29 cellular contexts compared by ENCODE assay signal in the genomic region with DNA sequence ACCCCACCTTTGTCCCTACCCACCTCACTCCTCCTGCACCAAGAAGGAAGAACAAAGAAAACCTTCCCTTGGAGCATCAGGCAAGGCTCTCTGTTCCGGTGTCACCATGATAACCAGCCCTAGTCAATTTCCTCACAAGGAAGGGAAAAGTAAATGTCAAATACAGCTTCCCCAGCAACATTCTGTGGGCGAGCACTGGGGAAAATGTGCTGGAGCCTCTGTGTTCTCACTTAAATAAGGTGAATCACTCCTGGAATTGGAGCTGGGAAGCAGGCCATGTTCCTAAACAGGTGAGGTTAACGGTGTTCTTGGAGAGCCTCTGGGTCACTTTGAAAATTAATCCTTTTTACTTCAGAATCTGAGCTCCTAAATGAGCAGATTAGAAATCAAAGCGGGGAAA.
"Had no signal": no experiment of that assay in that cellular context is flagged by ENCODE, and none has a peak within 500 bp of the region (broad histone marks: within the 10 kb centered on the region; RNA-seq: fewer than 3 reads in every experiment).

No MANE protein-coding gene starts in this region.

- H3K27ac ChIP-seq: adrenal gland, ascending aorta, body of pancreas, brain microvascular endothelial cell, breast epithelium, cardiac muscle cell had no signal

- DNase-seq: activated effector memory CD4-positive, alpha-beta T cell treated with anti-CD3 and anti-CD28 coated beads, Interleukin-2, amount 50 U/mL, for 16 hours; activated effector memory CD4-positive, alpha-beta T cell treated with Interleukin-2 at 50 U/mL for 16 hours; activated gamma-delta T cell; activated gamma-delta T cell treated with Interleukin-2 at 50 U/mL for 16 hours; activated naive CD4-positive, alpha-beta T cell; activated naive CD4-positive, alpha-beta T cell treated with anti-CD3 and anti-CD28 coated beads for 36 hours; activated naive CD4-positive, alpha-beta T cell treated with anti-CD3 and anti-CD28 coated beads, Interleukin-2, amount 10 ng/mL, durations not matched to agents 7 days and 5 days; activated naive CD4-positive, alpha-beta T cell treated with anti-CD3 and anti-CD28 coated beads, Interleukin-2, amount 50 U/mL, for 16 hours; activated naive CD4-positive, alpha-beta T cell treated with Interleukin-2 at 50 U/mL for 16 hours; activated naive CD8-positive, alpha-beta T cell treated with anti-CD3 and anti-CD28 coated beads for 36 hours; activated naive CD8-positive, alpha-beta T cell treated with anti-CD3 and anti-CD28 coated beads, Interleukin-2, amount 10 ng/mL, durations not matched to agents 7 days and 5 days; activated naive CD8-positive, alpha-beta T cell treated with anti-CD3 and anti-CD28 coated beads, Interleukin-2, amount 50 U/mL, for 24 hours; activated T-cell treated with anti-CD3 and anti-CD28 coated beads, Interleukin-2, amount 50 U/mL, for 1 hour; activated T-cell treated with anti-CD3 and anti-CD28 coated beads, Interleukin-2, amount 50 U/mL, for 24 hours; activated T-cell treated with anti-CD3 and anti-CD28 coated beads, Interleukin-2, amount 50 U/mL, for 4 hours; activated T-cell treated with anti-CD3 and anti-CD28 coated beads, Interleukin-2, amount 50 U/mL, for 48 hours; activated T-cell treated with anti-CD3 and anti-CD28 coated beads, Interleukin-2, amount 50 U/mL, for 72 hours; adrenal gland; amniotic stem cell; aorta; body of pancreas; brain microvascular endothelial cell; central memory CD4-positive, alpha-beta T cell; cerebellar nuclear complex had no signal

- ATAC-seq: activated naive CD4-positive, alpha-beta T cell treated with anti-CD3 and anti-CD28 coated beads, Interleukin-2, amount 50 U/mL, for 72 hours; activated naive CD8-positive, alpha-beta T cell treated with anti-CD3 and anti-CD28 coated beads, Interleukin-2, amount 50 U/mL, for 24 hours; activated T-cell treated with anti-CD3 and anti-CD28 coated beads, Interleukin-2, amount 50 U/mL, for 4 hours; activated T-cell treated with anti-CD3 and anti-CD28 coated beads, Interleukin-2, amount 50 U/mL, for 72 hours; activated T-helper 17 cell treated with anti-CD3 and anti-CD28 coated beads, Interleukin-2, amount 50 U/mL, for 72 hours; body of pancreas had no signal
